8 cellular contexts compared by ENCODE assay signal in the genomic region with DNA sequence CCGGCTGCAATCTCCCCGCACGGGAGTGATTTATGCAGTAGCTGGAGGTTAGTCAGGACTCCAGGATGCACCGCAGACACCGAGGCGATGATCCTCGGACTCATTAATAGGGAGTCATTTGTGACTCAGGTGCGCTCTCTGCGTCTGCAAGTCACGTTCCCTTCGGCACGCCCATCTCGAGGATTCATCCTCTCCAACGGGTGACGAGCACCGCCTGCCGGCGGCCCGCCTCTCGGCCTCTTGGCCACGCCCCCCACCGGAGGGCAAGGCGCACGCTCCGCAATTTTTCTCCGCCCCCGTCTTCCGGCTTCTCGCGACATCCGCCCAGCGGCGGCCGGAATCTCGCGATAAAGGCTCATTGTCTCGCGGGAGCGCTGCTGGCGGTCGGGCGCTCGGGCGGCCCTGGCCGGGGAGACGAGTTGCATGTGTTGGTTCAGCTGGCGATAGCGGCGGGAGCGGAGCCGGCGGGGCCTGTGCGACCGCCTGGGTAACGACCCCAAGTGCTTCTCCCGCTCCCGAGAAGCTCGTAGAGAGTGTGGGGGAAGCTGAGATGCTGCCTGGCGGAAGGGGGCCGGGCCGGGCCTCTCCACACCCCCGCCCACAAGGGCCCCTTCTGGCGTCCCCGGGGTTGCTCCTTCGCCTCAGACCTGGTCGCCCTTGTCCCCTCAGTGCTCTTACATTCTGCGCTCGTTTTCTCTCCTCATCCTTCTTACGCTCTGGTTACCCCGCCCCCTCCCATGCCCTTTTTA. TPM values are rescaled to one million over a fixed set of nuclear protein-coding genes. Genes with fewer than 3 reads are reported as not detected.
DNase-seq lines count a peak whose midpoint lies in the region; ATAC-seq and TF ChIP-seq lines count a peak whose summit lies in the region.

A gene with protein sequence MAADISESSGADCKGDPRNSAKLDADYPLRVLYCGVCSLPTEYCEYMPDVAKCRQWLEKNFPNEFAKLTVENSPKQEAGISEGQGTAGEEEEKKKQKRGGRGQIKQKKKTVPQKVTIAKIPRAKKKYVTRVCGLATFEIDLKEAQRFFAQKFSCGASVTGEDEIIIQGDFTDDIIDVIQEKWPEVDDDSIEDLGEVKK (plus strand): TSS at position 361 of the 749 bp plus-strand sequence. CDS start 878 bp downstream, outside the sequence.

- H3K4me3 ChIP-seq in BJ (ENCODE audit: low read depth, low read length) (peak within 1 kb of the TSS; percentile 95), choroid plexus epithelial cell (ENCODE audit: low read depth, low read length) (peak within 1 kb of the TSS; percentile 86), kidney epithelial cell (ENCODE audit: low read depth, low read length) (peak within 1 kb of the TSS; percentile 82)

- H3K27me3 ChIP-seq in BJ (ENCODE audit: control insufficient read depth, insufficient read depth, low read length) (no peaks in the 10 kb centered on the region), kidney epithelial cell (ENCODE audit: control insufficient read depth, insufficient read depth, low read length) (no peaks in the 10 kb centered on the region)

- peaks cover 52% of the 10 kb centered on the region for H3K4me1 Mint-ChIP-seq in activated CD4-positive, alpha-beta T cell treated with anti-CD3 and anti-CD28 coated beads for 36 hours

- peak within 1 kb of the TSS; percentile 92 for H3K4me3 Mint-ChIP-seq in activated CD4-positive, alpha-beta T cell treated with anti-CD3 and anti-CD28 coated beads for 36 hours

- intact Hi-C loops in activated CD4-positive, alpha-beta T cell treated with anti-CD3 and anti-CD28 coated beads for 36 hours (cut with DNase I, micrococcal nuclease) = loop anchor here (1.0 to 10.0 kb wide), 15 partner anchors 19 to 613 kb away; a partner anchor contains a TSS

- H3K27ac Mint-ChIP-seq in activated CD4-positive, alpha-beta T cell treated with anti-CD3 and anti-CD28 coated beads for 36 hours = peak within 1 kb of the TSS; percentile 96

- TF ChIP-seq CTCF in BJ (IDR thresholded peaks at IDR 0.05; ENCODE audit: insufficient read depth, low read depth, low read length) (peak; percentile 85), choroid plexus epithelial cell (conservative IDR thresholded peaks at IDR 0.05; ENCODE audit: low read depth, low read length) (peak; percentile 85), kidney epithelial cell (IDR thresholded peaks at IDR 0.05; ENCODE audit: insufficient read depth, low read length, poor library complexity, severe bottlenecking) (peak; percentile 82)

- POLR2A ChIA-PET in BJ (lab: Charles Lee) = interaction anchor here (0.6 to 0.8 kb wide), 2 partner anchors 346 to 621 kb away, joined by 6 to 17 read pairs; no protein-coding TSS in a partner anchor
- POLR2A ChIA-PET in activated CD4-positive, alpha-beta T cell treated with anti-CD3 and anti-CD28 coated beads for 36 hours (lab: Charles Lee) = interaction anchor here (1.0 kb wide), 1 partner anchor 19 kb away, joined by 5 read pairs; no protein-coding TSS in a partner anchor

- H3K36me3 ChIP-seq in BJ (ENCODE audit: control insufficient read depth, insufficient read depth, low read length) (peaks cover 3% of the 10 kb centered on the region), kidney epithelial cell (ENCODE audit: control insufficient read depth, insufficient read depth, low read length) (no peaks in the 10 kb centered on the region)

- ATAC-seq in HG03442 (IDR thresholded peaks at IDR 0.05; ENCODE audit: unreplicated experiment) = peak; percentile 95
- ATAC-seq in activated CD4-positive, alpha-beta T cell treated with anti-CD3 and anti-CD28 coated beads for 36 hours = peak; percentile 95

- peaks cover 42% of the 10 kb centered on the region for H3K36me3 Mint-ChIP-seq in activated CD4-positive, alpha-beta T cell treated with anti-CD3 and anti-CD28 coated beads for 36 hours (ENCODE audit: low read depth)

- CTCF ChIA-PET in BJ (lab: Yijun Ruan, JAX) = interaction anchor here (0.5 to 3.0 kb wide), 13 partner anchors 13 to 353 kb away, joined by 3 to 68 read pairs (median 4); no protein-coding TSS in a partner anchor
- CTCF ChIA-PET in activated CD4-positive, alpha-beta T cell treated with anti-CD3 and anti-CD28 coated beads for 36 hours (lab: Charles Lee) = interaction anchor here (0.6 to 1.2 kb wide), 9 partner anchors 9 to 399 kb away, joined by 3 to 5 read pairs (median 3); no protein-coding TSS in a partner anchor

- DNase-seq in BJ (ENCODE audit: low read depth) (peak; percentile 84), GM19238 (ENCODE audit: insufficient read length, low spot score) (peak; percentile 82), NCI-H510A treated with DMSO at 0.1 percent for 48 hours (lab: John Stamatoyannopoulos, UW) (peak; percentile 98), choroid plexus epithelial cell (ENCODE audit: low read depth) (peak; percentile 96), kidney epithelial cell (ENCODE audit: low read depth) (peak; percentile 96)
- peak; percentile 100 for DNase-seq in activated CD4-positive, alpha-beta T cell treated with anti-CD3 and anti-CD28 coated beads for 36 hours
- peak; percentile 99 to 100 for DNase-seq in stimulated activated CD4-positive, alpha-beta T cell treated with anti-CD3 and anti-CD28 coated beads, Interleukin-15, amount 100 ng/mL, for 48 hours (ENCODE audit: low read depth in 2 of 2)

- no peaks in the 10 kb centered on the region for H3K27me3 Mint-ChIP-seq in activated CD4-positive, alpha-beta T cell treated with anti-CD3 and anti-CD28 coated beads for 36 hours

- no peaks in the 10 kb centered on the region for H3K9me3 Mint-ChIP-seq in activated CD4-positive, alpha-beta T cell treated with anti-CD3 and anti-CD28 coated beads for 36 hours (ENCODE audit: low read depth)

RNA-seq across cellular contexts. Expression of the gene that starts here (rescaled TPM):
- polyA plus RNA-seq in BJ (2011; rRNA removed) = 16.1 and 33.3 TPM in 2 replicates
- 10.1 and 10.9 TPM in 2 replicates for polyA minus RNA-seq in BJ (2011; rRNA and poly(A)+ RNA removed)
- 10 to 100 TPM; 64.1 to 76.9 TPM for total RNA-seq in activated CD4-positive, alpha-beta T cell treated with anti-CD3 and anti-CD28 coated beads for 36 hours
- 51.3 and 62.4 TPM in 2 replicates for total RNA-seq in kidney epithelial cell

Comparison
In these comparisons a context has a peak if more than half of its experiments do, and no peak if none do; other contexts are left out.
1. Peak in every context shown above with its lines: DNase-seq, ATAC-seq and H3K4me3 ChIP-seq.